In the genomic region with DNA sequence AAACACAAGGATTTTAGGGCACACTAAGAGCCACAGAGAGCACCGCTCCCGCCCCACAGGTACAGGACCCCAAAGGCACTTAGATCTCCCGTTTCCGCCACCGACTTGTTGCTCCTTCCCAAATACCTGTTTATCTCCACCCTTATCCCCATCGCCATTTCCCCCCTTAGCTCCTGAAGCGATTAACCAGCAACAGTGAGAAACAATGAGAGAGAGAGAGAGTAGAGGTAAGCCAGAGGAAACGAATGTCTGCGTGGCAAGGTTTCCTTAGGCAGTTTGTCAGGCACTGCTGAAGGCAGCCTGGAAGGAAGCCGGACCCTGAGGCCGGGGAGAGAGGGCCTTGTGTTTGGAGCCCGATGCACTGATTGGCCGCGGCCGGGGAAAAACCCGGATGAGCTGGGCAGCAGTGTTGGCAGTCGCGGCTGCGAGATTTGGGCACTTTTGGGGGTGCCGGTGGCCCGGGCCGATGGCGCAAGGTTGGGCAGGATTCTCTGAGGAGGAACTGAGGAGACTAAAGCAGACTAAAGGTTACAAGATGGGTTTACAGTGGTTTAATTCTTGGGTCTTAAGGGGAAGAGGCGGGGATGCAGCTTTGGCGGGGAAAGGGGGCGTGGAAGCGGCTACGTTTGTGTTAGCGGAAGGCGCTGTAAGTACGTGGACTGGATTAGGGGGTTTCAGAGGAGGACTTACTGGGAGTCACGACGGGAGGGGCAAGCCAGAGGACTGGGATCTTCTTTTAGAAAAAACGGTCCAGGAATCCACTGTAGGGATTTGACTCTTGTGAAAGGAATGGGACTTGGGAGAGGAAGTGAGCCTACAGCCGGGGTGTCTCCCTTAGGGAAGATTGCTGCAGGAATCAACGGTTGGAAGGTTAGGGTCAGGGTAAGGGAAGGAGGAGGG, we compare ENCODE assay signal across 8 cellular contexts. TPM values are rescaled to one million over a fixed set of nuclear protein-coding genes. Genes with fewer than 3 reads are reported as not detected.
DNase-seq lines count a peak whose midpoint lies in the region; ATAC-seq, FAIRE-seq and TF ChIP-seq lines count a peak whose summit lies in the region.

TSS of gene GORAB (plus strand) at position 409 of the 900 bp plus-strand sequence. CDS start at position 467, 58 bp downstream.

- H3F3A ChIP-seq in Loucy (ENCODE audit: low read depth) = no peaks in the 10 kb centered on the region
- H3F3A ChIP-seq in neural progenitor cell (ENCODE audit: low read depth) = peaks cover 12% of the 10 kb centered on the region

- H3K4me2 ChIP-seq in Loucy (ENCODE audit: low read depth, low read length, poor library complexity, severe bottlenecking) (peak within 1 kb of the TSS; percentile 92), neural progenitor cell (peak within 1 kb of the TSS; percentile 82)

- no peaks in the 10 kb centered on the region for H3K27me3 Mint-ChIP-seq in neural progenitor cell (ENCODE audit: insufficient read depth, low read depth)

- TF ChIP-seq CTCF in Loucy (conservative IDR thresholded peaks at IDR 0.05; ENCODE audit: low read length) = no peak
- no peak for TF ChIP-seq CTCF in foreskin keratinocyte (conservative IDR thresholded peaks at IDR 0.05)
- TF ChIP-seq CTCF in neural progenitor cell (IDR thresholded peaks at IDR 0.05) = no peak

- H3K9me3 ChIP-seq in Loucy (ENCODE audit: insufficient read depth, low read depth, low read length) (no peaks in the 10 kb centered on the region), neural progenitor cell (ENCODE audit: low read depth) (no peaks in the 10 kb centered on the region), stomach smooth muscle (ENCODE audit: control insufficient read depth in 2 of 2, low read length in 2 of 2) (no peaks in the 10 kb centered on the region)

- H4K20me1 ChIP-seq in Loucy (ENCODE audit: insufficient read depth, low read length, poor library complexity, severe bottlenecking) (peaks cover 15% of the 10 kb centered on the region), neural progenitor cell (ENCODE audit: low read depth) (no peaks in the 10 kb centered on the region)

- no peaks in the 10 kb centered on the region for H3K9me2 ChIP-seq in Loucy (replicated peaks; ENCODE audit: low read depth, low read length)

- H3K4me1 Mint-ChIP-seq in neural progenitor cell = no peaks in the 10 kb centered on the region

- H3K36me3 Mint-ChIP-seq in neural progenitor cell = peaks cover 5% of the 10 kb centered on the region

- H3K27me3 ChIP-seq in Loucy (ENCODE audit: insufficient read depth, low read length, poor library complexity, severe bottlenecking) (no peaks in the 10 kb centered on the region), foreskin keratinocyte (no peaks in the 10 kb centered on the region), neural progenitor cell (no peaks in the 10 kb centered on the region), stomach smooth muscle (ENCODE audit: control insufficient read depth in 1 of 2, insufficient read depth in 2 of 2, low read length in 2 of 2) (no peaks in the 10 kb centered on the region)

- H2AFZ ChIP-seq in Loucy (ENCODE audit: low read length) (peak within 1 kb of the TSS; percentile 96), neural progenitor cell (replicated peaks) (peak within 1 kb of the TSS; percentile 99)

- peak; percentile 74 for FAIRE-seq in H54 (lab: Jason Lieb, UNC)

- H3K79me2 ChIP-seq in Loucy (ENCODE audit: insufficient read depth, low read length) = peaks cover 49% of the 10 kb centered on the region
- peaks cover 51% of the 10 kb centered on the region for H3K79me2 ChIP-seq in neural progenitor cell (ENCODE audit: low read depth)

- no peaks in the 10 kb centered on the region for H3K9me3 Mint-ChIP-seq in neural progenitor cell

- peak within 1 kb of the TSS; percentile 98 for H3K27ac ChIP-seq in foreskin keratinocyte
- peak within 1 kb of the TSS; percentile 91 for H3K27ac ChIP-seq in neural progenitor cell
- peak within 1 kb of the TSS; percentile 86 for H3K27ac ChIP-seq in stomach smooth muscle (ENCODE audit: low read length)

- peak; percentile 97 for ATAC-seq in foreskin keratinocyte

- H3K4me1 ChIP-seq in Loucy (ENCODE audit: insufficient read depth, low read length, poor library complexity, severe bottlenecking) (peaks cover 41% of the 10 kb centered on the region), foreskin keratinocyte (peaks cover 14% of the 10 kb centered on the region), neural progenitor cell (peaks cover 12% of the 10 kb centered on the region), stomach smooth muscle (ENCODE audit: control insufficient read depth, insufficient read depth, low read length) (peaks cover 4% of the 10 kb centered on the region)

- no peaks in the 10 kb centered on the region for H3K36me3 ChIP-seq in Loucy (ENCODE audit: insufficient read depth, low read length)
- H3K36me3 ChIP-seq in neural progenitor cell = no peaks in the 10 kb centered on the region
- no peaks in the 10 kb centered on the region for H3K36me3 ChIP-seq in stomach smooth muscle (ENCODE audit: control insufficient read depth in 2 of 2, insufficient read depth in 2 of 2, low read length in 2 of 2)

- peak; percentile 47 for TF ChIP-seq POLR2A in H54 (IDR thresholded peaks at IDR 0.05; ENCODE audit: low read depth, low read length)

- H3K4me3 ChIP-seq in Loucy (ENCODE audit: low read length, poor library complexity, severe bottlenecking) (peak within 1 kb of the TSS; percentile 85), neural progenitor cell (peak within 1 kb of the TSS; percentile 71), stomach smooth muscle (ENCODE audit: low read length in 2 of 2) (peak within 1 kb of the TSS; percentile 95 to 96)

- DNase-seq in ELR (ENCODE audit: low read depth) (peak; percentile 96), H54 (ENCODE audit: insufficient read length, low spot score) (peak; percentile 76), SHP77 (lab: John Stamatoyannopoulos, UW) (peak; percentile 89), foreskin keratinocyte (peak; percentile 89 to 92), neural progenitor cell (ENCODE audit: low spot score) (peak; percentile 93)
- peak; percentile 94 for DNase-seq in activated effector memory CD4-positive, alpha-beta T cell treated with anti-CD3 and anti-CD28 coated beads, Interleukin-2, amount 50 U/mL, for 16 hours

- H3K4me3 Mint-ChIP-seq in neural progenitor cell = no peak within 1 kb of the TSS

- no peak within 1 kb of the TSS for H3K27ac Mint-ChIP-seq in neural progenitor cell

- H3K9ac ChIP-seq in Loucy (ENCODE audit: low read depth, low read length, poor library complexity, severe bottlenecking) (peak within 1 kb of the TSS; percentile 92), neural progenitor cell (peak within 1 kb of the TSS; percentile 83), stomach smooth muscle (ENCODE audit: low read length in 2 of 2) (peak within 1 kb of the TSS; percentile 95 to 98)

RNA-seq across cellular contexts. Expression of gene GORAB, which starts in this region (rescaled TPM):
- total RNA-seq in foreskin keratinocyte = 8.5 and 9.4 TPM in 2 replicates
- 3.0 and 3.2 TPM in 2 replicates for polyA plus RNA-seq in foreskin keratinocyte
- total RNA-seq in neural progenitor cell (ENCODE audit: low replicate concordance) = 20.6 and 23.8 TPM in 2 replicates

Comparison
In these comparisons a context has a peak if more than half of its experiments do, and no peak if none do; other contexts are left out.
1. Peak in every context shown above with its lines: DNase-seq, ATAC-seq, H3K4me3 ChIP-seq and H3K27ac ChIP-seq.